ENCODE assay signal across 9 cellular contexts in the genomic region with DNA sequence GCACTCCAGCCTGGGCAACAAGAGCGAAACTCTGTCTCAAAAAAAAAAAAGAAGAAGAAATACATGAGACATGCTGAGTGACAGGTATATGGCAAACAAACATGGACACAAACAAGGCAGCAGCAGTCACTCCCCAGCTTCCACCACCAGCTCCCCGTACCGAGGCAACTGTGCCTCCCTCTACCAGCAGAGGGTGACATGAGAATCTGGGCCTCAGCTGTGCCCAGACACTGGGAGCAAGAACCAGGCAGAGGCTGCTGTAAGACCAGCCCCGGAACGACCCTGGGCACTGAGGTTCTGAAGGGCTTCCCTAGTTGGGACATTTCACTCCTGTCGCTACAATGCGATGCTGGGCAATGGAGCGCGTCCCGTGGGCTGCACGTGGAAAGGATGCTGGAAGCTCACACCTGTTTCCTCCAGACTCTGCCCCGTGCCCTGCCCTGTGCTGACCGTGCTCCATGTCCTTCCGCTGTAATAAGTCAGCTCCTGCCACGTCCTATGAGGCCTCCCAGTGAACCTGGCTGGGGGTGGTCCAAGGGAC. TPM values are rescaled to one million over a fixed set of nuclear protein-coding genes. Genes with fewer than 3 reads are reported as not detected.
A peak's percentile ranks its signal among the peaks of the same experiment; 100 is the strongest.
DNase-seq lines count a peak whose midpoint lies in the region; ATAC-seq and TF ChIP-seq lines count a peak whose summit lies in the region.
"Had no signal": no experiment of that assay in that cellular context is flagged by ENCODE, and none has a peak within 500 bp of the region (broad histone marks: within the 10 kb centered on the region; RNA-seq: fewer than 3 reads in every experiment).

No MANE protein-coding gene starts in this region.

- no peaks in the 10 kb centered on the region for H3K9me3 ChIP-seq in BE2C

- no peaks in the 10 kb centered on the region for H3K27me3 ChIP-seq in BE2C

- ATAC-seq in HG03045 (IDR thresholded peaks at IDR 0.05; ENCODE audit: unreplicated experiment): no peak
- ATAC-seq in HG03159 (IDR thresholded peaks at IDR 0.05; ENCODE audit: unreplicated experiment): no peak
- ATAC-seq: activated CD8-positive, alpha-beta T cell treated with anti-CD3 and anti-CD28 coated beads for 36 hours had no signal

- peak; percentile 65 for TF ChIP-seq CTCF in BE2C (IDR thresholded peaks at IDR 0.05; ENCODE audit: low read depth, low read length)
- TF ChIP-seq CTCF in fibroblast of villous mesenchyme (IDR thresholded peaks at IDR 0.05; ENCODE audit: insufficient read depth, low read depth, low read length): peak; percentile 40

- peaks cover 40% of the 10 kb centered on the region for H3K36me3 ChIP-seq in BE2C

- H3K4me1 ChIP-seq in BE2C: no peaks in the 10 kb centered on the region

- DNase-seq in BE2C (peak; percentile 48), HT-29 (ENCODE audit: low spot score) (peak; percentile 42), fibroblast of villous mesenchyme (ENCODE audit: low read depth) (no peak), NCI-H748 (lab: John Stamatoyannopoulos, UW; ENCODE audit: unreplicated experiment) (no peak)
- DNase-seq: activated CD8-positive, alpha-beta T cell treated with anti-CD3 and anti-CD28 coated beads for 36 hours; GF-D8; retina had no signal

- H3K4me3 ChIP-seq in BE2C (ENCODE audit: low read depth, low read length): no peak overlapping the region
- no peak overlapping the region for H3K4me3 ChIP-seq in fibroblast of villous mesenchyme (ENCODE audit: low read depth, low read length)

RNA-seq across cellular contexts. Expression of gene BOK, which starts 37.1 kb away (rescaled TPM):
- 2.9 TPM for polyA plus RNA-seq in BE2C (2012; ENCODE audit: insufficient read depth, insufficient read length, low read depth)
- 50.4 and 54.8 TPM in 2 replicates for total RNA-seq in HT-29 (2014; rRNA removed; shearing (Covaris generic))
- 42.2 and 54.0 TPM in 2 replicates for total RNA-seq in fibroblast of villous mesenchyme

RNA-seq across cellular contexts. Expression of gene THAP4, which starts 41.3 kb away (rescaled TPM):
- 178 TPM for polyA plus RNA-seq in BE2C (2012; ENCODE audit: insufficient read depth, insufficient read length, low read depth)
- total RNA-seq in HT-29 (2014; rRNA removed; shearing (Covaris generic)): 115 and 137 TPM in 2 replicates
- total RNA-seq in fibroblast of villous mesenchyme: 35.4 and 36.7 TPM in 2 replicates

RNA-seq across cellular contexts. Expression of gene ATG4B, which starts 41.8 kb away (rescaled TPM):
- 287 TPM for polyA plus RNA-seq in BE2C (2012; ENCODE audit: insufficient read depth, insufficient read length, low read depth)
- total RNA-seq in HT-29 (2014; rRNA removed; shearing (Covaris generic)): 73.5 and 77.5 TPM in 2 replicates
- 36.7 and 47.1 TPM in 2 replicates for total RNA-seq in fibroblast of villous mesenchyme

Comparison
In these comparisons a context has a peak if more than half of its experiments do, and no peak if none do; other contexts are left out.
1. DNase-seq: peak in BE2C (single experiment) and HT-29 (single experiment); none in fibroblast of villous mesenchyme (single experiment) and NCI-H748 (single experiment).